ENCODE assay signal across 16 cellular contexts in the genomic region with DNA sequence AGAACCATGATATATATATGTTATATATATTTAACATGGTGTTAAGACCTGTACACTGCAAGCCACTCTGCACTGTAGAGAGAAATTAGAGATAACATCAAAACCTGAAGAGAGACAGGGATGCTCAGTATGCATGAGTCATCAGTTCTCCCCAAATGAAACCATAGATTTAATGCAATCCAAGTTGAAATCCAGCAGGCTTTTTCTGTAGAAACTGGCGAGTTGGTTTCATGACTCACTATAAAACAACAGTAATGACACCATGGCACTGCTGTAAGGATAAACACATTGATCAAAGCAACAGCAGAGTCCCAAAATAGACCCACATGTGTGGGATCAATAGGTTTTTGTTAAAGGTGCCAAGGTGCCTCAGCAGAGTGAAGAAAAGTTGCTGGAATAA.
A peak's percentile ranks its signal among the peaks of the same experiment; 100 is the strongest.
DNase-seq lines count a peak whose midpoint lies in the region; ATAC-seq and TF ChIP-seq lines count a peak whose summit lies in the region.
"Had no signal": no experiment of that assay in that cellular context is flagged by ENCODE, and none has a peak within 500 bp of the region (broad histone marks: within the 10 kb centered on the region; RNA-seq: fewer than 3 reads in every experiment).

No MANE protein-coding gene starts in this region.

- CTCF ChIA-PET in AG04449 (lab: Yijun Ruan, JAX): interaction anchor here (1.0 to 2.5 kb wide), 2 partner anchors 16 to 17 kb away, joined by 3 to 10 read pairs; no protein-coding TSS in a partner anchor

- DNase-seq in AG04449 (ENCODE audit: low read depth, low spot score): peak; percentile 56
- peak; percentile 46 for DNase-seq in GM04504 (ENCODE audit: low read depth)
- DNase-seq in SW480 (ENCODE audit: low spot score): peak; percentile 33
- peak; percentile 36 for DNase-seq in fibroblast of the conjunctiva (ENCODE audit: low read depth)
- DNase-seq in NCI-H526 (lab: John Stamatoyannopoulos, UW): no peak
- no peak for DNase-seq in NCI-H1436 (lab: John Stamatoyannopoulos, UW)
- DNase-seq: activated CD4-positive, alpha-beta T cell treated with anti-CD3 and anti-CD28 coated beads, Interleukin-2, amount 10 ng/mL, durations not matched to agents 7 days and 5 days; head of caudate nucleus; left colon; NCI-H1694 treated with DMSO at 0.1 percent for 48 hours; NCI-H748 treated with DMSO at 0.1 percent for 48 hours had no signal

- H3K4me3 ChIP-seq in AG04449 (ENCODE audit: low read depth, low read length): no peak overlapping the region
- H3K4me3 ChIP-seq: BLaER1 treated with 17β-estradiol and CSF1 and Interleukin-3, amounts not matched to agents 10 nM and 100 nM had no signal

- ATAC-seq in esophagus mucosa (no peak), GM21381 (IDR thresholded peaks at IDR 0.05; ENCODE audit: unreplicated experiment) (no peak)
- ATAC-seq: activated T-helper 17 cell treated with anti-CD3 and anti-CD28 coated beads, Interleukin-2, amount 50 U/mL, for 72 hours; left colon; Right ventricle myocardium inferior had no signal

- TF ChIP-seq CTCF in AG04449 (IDR thresholded peaks at IDR 0.05; ENCODE audit: insufficient read depth, low read length, missing control alignments): no peak

- POLR2A ChIA-PET in AG04449 (lab: Yijun Ruan, JAX): no interaction called here

Comparison
In these comparisons a context has a peak if more than half of its experiments do, and no peak if none do; other contexts are left out.
1. DNase-seq: peak in AG04449 (single experiment), GM04504 (single experiment), SW480 (single experiment) and fibroblast of the conjunctiva (single experiment); none in NCI-H526 (0 of 2) and NCI-H1436 (single experiment).